ENCODE assay signal across 2 cellular contexts in the genomic region with DNA sequence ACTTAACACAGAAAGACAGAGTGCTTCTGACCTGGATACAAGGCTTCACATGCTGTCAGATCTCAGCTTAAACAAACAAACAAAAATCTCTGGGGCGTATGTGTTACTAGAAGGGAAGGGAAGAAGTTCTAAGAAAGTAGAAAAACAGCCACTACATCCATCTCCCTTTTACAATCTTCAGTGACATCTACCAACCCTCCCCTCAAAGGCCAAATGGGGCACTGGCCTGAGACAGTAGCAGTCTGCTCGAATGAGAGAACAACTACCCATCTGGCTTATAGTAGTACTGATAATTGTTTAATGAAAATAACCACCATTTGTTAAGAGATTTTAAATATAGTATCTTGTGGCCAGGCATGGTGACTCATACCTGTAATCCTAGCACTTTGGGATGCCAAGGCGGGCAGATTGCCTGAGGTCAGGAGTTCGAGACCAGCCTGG.
TF ChIP-seq lines count a peak whose summit lies in the region.

No MANE protein-coding gene starts in this region.

TF ChIP-seq in GM23338, 12 proteins besides CTCF, POLR2A, EP300 and RAD21 (continued from another document):
- TF ChIP-seq ZNF331 (CRISPR knock-in tag; IDR thresholded peaks at IDR 0.05; ENCODE audit: low read depth) (no peak), EZH2phosphoT487 (IDR thresholded peaks at IDR 0.05; ENCODE audit: unreplicated experiment) (no peak)

TF ChIP-seq in endothelial cell of umbilical vein, 7 proteins besides CTCF, POLR2A, EP300 and RAD21 (continued from another document):
- TF ChIP-seq, protein P1, sequence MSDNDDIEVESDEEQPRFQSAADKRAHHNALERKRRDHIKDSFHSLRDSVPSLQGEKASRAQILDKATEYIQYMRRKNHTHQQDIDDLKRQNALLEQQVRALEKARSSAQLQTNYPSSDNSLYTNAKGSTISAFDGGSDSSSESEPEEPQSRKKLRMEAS (IDR thresholded peaks at IDR 0.05; ENCODE audit: insufficient read depth, insufficient read length): no peak
- TF ChIP-seq JUN (IDR thresholded peaks at IDR 0.05; ENCODE audit: borderline replicate concordance, insufficient read depth, insufficient read length, low read depth) (no peak), MYC (IDR thresholded peaks at IDR 0.05; ENCODE audit: low read depth, low read length) (no peak), GATA2 (IDR thresholded peaks at IDR 0.05; ENCODE audit: insufficient read depth, insufficient read length, low read depth, low read length) (no peak), FOS (IDR thresholded peaks at IDR 0.05; ENCODE audit: borderline replicate concordance, insufficient read depth, low read length) (no peak), POLR2AphosphoS5 (IDR thresholded peaks at IDR 0.05; ENCODE audit: insufficient read depth, low read depth, low read length) (no peak)
